Comparison of ENCODE assay signal across 1 cellular context in genomic region chr4:123453006-123453685, GRCh38.
TF ChIP-seq lines count a peak whose summit lies in the region.

No MANE protein-coding gene starts in this region.

TF ChIP-seq in IMR-90, 13 proteins besides CTCF, POLR2A, EP300 and RAD21 (continued from another document):
- TF ChIP-seq, protein P1, sequence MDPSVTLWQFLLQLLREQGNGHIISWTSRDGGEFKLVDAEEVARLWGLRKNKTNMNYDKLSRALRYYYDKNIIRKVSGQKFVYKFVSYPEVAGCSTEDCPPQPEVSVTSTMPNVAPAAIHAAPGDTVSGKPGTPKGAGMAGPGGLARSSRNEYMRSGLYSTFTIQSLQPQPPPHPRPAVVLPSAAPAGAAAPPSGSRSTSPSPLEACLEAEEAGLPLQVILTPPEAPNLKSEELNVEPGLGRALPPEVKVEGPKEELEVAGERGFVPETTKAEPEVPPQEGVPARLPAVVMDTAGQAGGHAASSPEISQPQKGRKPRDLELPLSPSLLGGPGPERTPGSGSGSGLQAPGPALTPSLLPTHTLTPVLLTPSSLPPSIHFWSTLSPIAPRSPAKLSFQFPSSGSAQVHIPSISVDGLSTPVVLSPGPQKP (IDR thresholded peaks at IDR 0.05; ENCODE audit: borderline replicate concordance, low read depth, low read length), result no peak
- no peak for TF ChIP-seq RFX5 (IDR thresholded peaks at IDR 0.05; ENCODE audit: low read depth, low read length)
- TF ChIP-seq FOS (IDR thresholded peaks at IDR 0.05; ENCODE audit: low read depth, low read length), result no peak
- TF ChIP-seq NFE2L2 (IDR thresholded peaks at IDR 0.05; ENCODE audit: low read depth, low read length), result no peak
- TF ChIP-seq BHLHE40 (IDR thresholded peaks at IDR 0.05; ENCODE audit: low read depth, low read length), result no peak
- no peak for TF ChIP-seq MXI1 (IDR thresholded peaks at IDR 0.05; ENCODE audit: borderline replicate concordance, low read depth, low read length)
- TF ChIP-seq, protein P2, sequence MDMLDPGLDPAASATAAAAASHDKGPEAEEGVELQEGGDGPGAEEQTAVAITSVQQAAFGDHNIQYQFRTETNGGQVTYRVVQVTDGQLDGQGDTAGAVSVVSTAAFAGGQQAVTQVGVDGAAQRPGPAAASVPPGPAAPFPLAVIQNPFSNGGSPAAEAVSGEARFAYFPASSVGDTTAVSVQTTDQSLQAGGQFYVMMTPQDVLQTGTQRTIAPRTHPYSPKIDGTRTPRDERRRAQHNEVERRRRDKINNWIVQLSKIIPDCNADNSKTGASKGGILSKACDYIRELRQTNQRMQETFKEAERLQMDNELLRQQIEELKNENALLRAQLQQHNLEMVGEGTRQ (IDR thresholded peaks at IDR 0.05; ENCODE audit: low read depth, low read length), result no peak
- no peak for TF ChIP-seq SMC3 (IDR thresholded peaks at IDR 0.05; ENCODE audit: low read depth, low read length)
TF ChIP-seq in IMR-90: peak in this region for 0.
